In the genomic region with DNA sequence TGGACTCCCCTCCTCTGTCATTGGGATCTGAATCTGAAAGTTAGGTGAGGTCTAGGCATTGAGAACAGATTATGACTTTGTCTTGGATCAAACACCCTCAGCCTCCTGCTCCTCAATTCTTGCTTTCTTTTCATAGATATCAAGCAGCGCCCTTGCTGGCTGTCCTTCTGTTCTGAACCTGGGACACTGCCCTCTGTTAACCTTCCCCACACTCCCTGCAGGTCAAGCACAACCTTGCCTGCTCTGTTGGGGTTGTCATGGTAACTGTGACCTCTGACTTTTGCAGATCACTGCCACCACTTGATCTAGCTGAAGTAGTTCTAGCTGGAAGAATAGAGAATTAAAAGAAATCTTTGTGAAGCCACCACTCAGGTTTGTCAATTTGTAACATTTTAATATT, we compare ENCODE assay signal across 21 cellular contexts. TPM values are rescaled to one million over a fixed set of nuclear protein-coding genes. Genes with fewer than 3 reads are reported as not detected.
DNase-seq lines count a peak whose midpoint lies in the region; ATAC-seq, FAIRE-seq and TF ChIP-seq lines count a peak whose summit lies in the region.
"Had no signal": no experiment of that assay in that cellular context is flagged by ENCODE, and none has a peak within 500 bp of the region (broad histone marks: within the 10 kb centered on the region; RNA-seq: fewer than 3 reads in every experiment).

No MANE protein-coding gene starts in this region.

- POLR2A ChIA-PET in K562 (lab: Yijun Ruan, JAX) = interaction anchor here (1.0 to 1.2 kb wide), 2 partner anchors 9 to 155 kb away, joined by 3 read pairs; partner anchors contain the start of gene DDX39B

- H3K4me1 ChIP-seq in K562 (replicated peaks in 1 of 2; ENCODE audit: control insufficient read depth in 2 of 2, insufficient read depth in 2 of 2, low read length in 2 of 2) (no peaks in the 10 kb centered on the region), neural progenitor cell (peaks cover 4% of the 10 kb centered on the region), sigmoid colon (peaks cover 0 to 12% (median 7%) of the 10 kb centered on the region in 4 donors), upper lobe of right lung (no peaks in the 10 kb centered on the region)
- H3K4me1 ChIP-seq: A549, BLaER1 had no signal

- H3K4me3 ChIP-seq in GM12865 (ENCODE audit: low read depth, low read length) = no peak overlapping the region
- H3K4me3 ChIP-seq in K562 = no peak overlapping the region
- H3K4me3 ChIP-seq in neural progenitor cell = no peak overlapping the region
- H3K4me3 ChIP-seq in sigmoid colon = no peak overlapping the region
- H3K4me3 ChIP-seq in upper lobe of right lung = no peak overlapping the region
- H3K4me3 ChIP-seq: A549, BLaER1 had no signal

- H3K9me3 ChIP-seq in K562 (replicated peaks; ENCODE audit: control insufficient read depth, insufficient read depth, low read depth, low read length) (no peaks in the 10 kb centered on the region), neural progenitor cell (ENCODE audit: low read depth) (no peaks in the 10 kb centered on the region), sigmoid colon (no peaks in the 10 kb centered on the region), upper lobe of right lung (no peaks in the 10 kb centered on the region)
- H3K9me3 ChIP-seq: A549, BLaER1 had no signal

- H2AFZ ChIP-seq in K562 (ENCODE audit: low read depth, low read length) = no peak overlapping the region
- no peak overlapping the region for H2AFZ ChIP-seq in neural progenitor cell (replicated peaks)

- 0% methylated on average over 1 of the region's 1 CpG for WGBS in K562 (ENCODE audit: insufficient coverage, low coverage, missing lambda C conversion rate)
- 88 to 92% methylated on average over 1 of the region's 1 CpG for whole genome bisulfite sequencing in sigmoid colon, 2 donors

- peaks cover 3% of the 10 kb centered on the region for H3F3A ChIP-seq in neural progenitor cell (ENCODE audit: low read depth)

- BruUV-seq in K562 (replicated peaks; lab: Mats Ljungman, UMichigan) = no TSS peak

- no peaks in the 10 kb centered on the region for H3K9me1 ChIP-seq in K562 (ENCODE audit: control insufficient read depth, insufficient read depth, low read length)

- FAIRE-seq in K562 (lab: Jason Lieb, UNC) = no peak
- FAIRE-seq: A549 had no signal

- peak overlapping the region; percentile 76 for H3K27ac Mint-ChIP-seq in neural progenitor cell
- H3K27ac Mint-ChIP-seq: CD4-positive, alpha-beta memory T cell had no signal

- TF ChIP-seq POLR2A in K562 (conservative IDR thresholded peaks at IDR 0.05) = no peak
- TF ChIP-seq POLR2A in sigmoid colon (IDR thresholded peaks at IDR 0.05) = no peak

- in situ Hi-C loops in K562 (cut with MboI) = no loop called here

- no peaks in the 10 kb centered on the region for H3K79me2 ChIP-seq in K562 (ENCODE audit: control insufficient read depth, insufficient read depth, low read length)
- no peaks in the 10 kb centered on the region for H3K79me2 ChIP-seq in neural progenitor cell (ENCODE audit: low read depth)

- no peak for TF ChIP-seq EP300 in K562 (IDR thresholded peaks at IDR 0.05; ENCODE audit: low read length)
- TF ChIP-seq EP300 in sigmoid colon (IDR thresholded peaks at IDR 0.05) = no peak

- intact Hi-C loops in K562 (cut with micrococcal nuclease) = no loop called here
- intact Hi-C loops in sigmoid colon (cut with DNase I) = no loop called here
- intact Hi-C loops in upper lobe of right lung (cut with DNase I) = no loop called here

- peaks cover 5% of the 10 kb centered on the region for H3K9me3 Mint-ChIP-seq in neural progenitor cell
- H3K9me3 Mint-ChIP-seq: CD4-positive, alpha-beta memory T cell had no signal

- TF ChIP-seq CTCF in GM12865 (IDR thresholded peaks at IDR 0.05; ENCODE audit: insufficient read depth, low read depth, low read length, missing control alignments) (no peak), K562 (IDR thresholded peaks at IDR 0.05 in 2 of 3, conservative IDR thresholded peaks at IDR 0.05 in 1 of 3; ENCODE audit: insufficient read depth in 2 of 3, low read depth in 1 of 3, low read length in 3 of 3) (no peak), neural progenitor cell (IDR thresholded peaks at IDR 0.05) (no peak), sigmoid colon (IDR thresholded peaks at IDR 0.05) (no peak), upper lobe of right lung (IDR thresholded peaks at IDR 0.05) (no peak)

- H3K27me3 Mint-ChIP-seq in neural progenitor cell (ENCODE audit: insufficient read depth, low read depth) = peaks cover 11% of the 10 kb centered on the region
- H3K27me3 Mint-ChIP-seq: CD4-positive, alpha-beta memory T cell had no signal

- H3K36me3 Mint-ChIP-seq in neural progenitor cell = no peaks in the 10 kb centered on the region
- H3K36me3 Mint-ChIP-seq: CD4-positive, alpha-beta memory T cell had no signal

- TF ChIP-seq RAD21 in K562 (CRISPR knock-in tag; conservative IDR thresholded peaks at IDR 0.05 in 1 of 2, IDR thresholded peaks at IDR 0.05 in 1 of 2) = no peak

- H4K20me1 ChIP-seq in K562 (replicated peaks; ENCODE audit: control insufficient read depth, insufficient read depth, low read length) = no peaks in the 10 kb centered on the region
- H4K20me1 ChIP-seq in neural progenitor cell (ENCODE audit: low read depth) = no peaks in the 10 kb centered on the region
- H4K20me1 ChIP-seq: BLaER1 had no signal

- ATAC-seq in K562 (peak; percentile 51), HG03039 (IDR thresholded peaks at IDR 0.05; ENCODE audit: unreplicated experiment) (no peak), upper lobe of right lung (no peak)
- ATAC-seq: A549, SK-N-SH treated with all-trans-retinoic acid at 6 μM for 48 hours had no signal

- H3K4me3 Mint-ChIP-seq in neural progenitor cell = peak overlapping the region; percentile 70
- H3K4me3 Mint-ChIP-seq: CD4-positive, alpha-beta memory T cell had no signal

- H3K9ac ChIP-seq in K562 (ENCODE audit: insufficient read depth in 1 of 2, low read depth in 2 of 2, low read length in 2 of 2) = no peak overlapping the region
- no peak overlapping the region for H3K9ac ChIP-seq in neural progenitor cell
- H3K9ac ChIP-seq: BLaER1, KMS-11 had no signal

- CTCF ChIA-PET in K562 (lab: Yijun Ruan, JAX; ENCODE audit: low intra/inter-chr PET ratio) = no interaction called here

- no peak overlapping the region for H3K27ac ChIP-seq in K562 (ENCODE audit: extremely low read depth, low read depth, low read length)
- no peak overlapping the region for H3K27ac ChIP-seq in neural progenitor cell
- H3K27ac ChIP-seq in sigmoid colon = no peak overlapping the region
- no peak overlapping the region for H3K27ac ChIP-seq in upper lobe of right lung
- H3K27ac ChIP-seq: A549, BLaER1, KMS-11, RWPE1 had no signal

- H3K27me3 ChIP-seq in K562 (ENCODE audit: control insufficient read depth in 2 of 2, insufficient read depth in 2 of 2, low read length in 2 of 2) = peaks cover 33 to 42% of the 10 kb centered on the region in 2 experiments; a peak in 4 of 5 replicates
- no peaks in the 10 kb centered on the region for H3K27me3 ChIP-seq in neural progenitor cell
- no peaks in the 10 kb centered on the region for H3K27me3 ChIP-seq in sigmoid colon
- peaks cover 3% of the 10 kb centered on the region for H3K27me3 ChIP-seq in upper lobe of right lung
- H3K27me3 ChIP-seq: BLaER1 had no signal

- DNase-seq in GM12865 (ENCODE audit: low read depth) = peak; percentile 15
- peak in 2 of 4 experiments; percentile 39 to 54 for DNase-seq in K562 (ENCODE audit: extremely low read depth in 1 of 4, low spot score in 3 of 4)
- DNase-seq in left kidney (ENCODE audit: low read depth, low spot score) = peak; percentile 60
- peak; percentile 44 for DNase-seq in neural progenitor cell (ENCODE audit: low spot score)
- DNase-seq in sigmoid colon = no peak
- no peak for DNase-seq in upper lobe of right lung
- no peak for DNase-seq in NCI-H1092 treated with DMSO at 0.1 percent for 48 hours (lab: John Stamatoyannopoulos, UW)
- DNase-seq: CD4-positive, alpha-beta memory T cell; DMS153; HCEC 1CT; NCI-H1417 treated with DMSO at 0.1 percent for 48 hours; NCI-H187 treated with DMSO at 0.1 percent for 48 hours; NCI-H345; NCI-H524 treated with DMSO at 0.1 percent for 48 hours; SIG-M5 had no signal

- H3K36me3 ChIP-seq in K562 (ENCODE audit: control insufficient read depth, insufficient read depth, low read length) (no peaks in the 10 kb centered on the region), neural progenitor cell (no peaks in the 10 kb centered on the region), sigmoid colon (no peaks in the 10 kb centered on the region), upper lobe of right lung (no peaks in the 10 kb centered on the region)
- H3K36me3 ChIP-seq: BLaER1 had no signal

- peaks cover 37% of the 10 kb centered on the region for H3K4me1 Mint-ChIP-seq in neural progenitor cell
- H3K4me1 Mint-ChIP-seq: CD4-positive, alpha-beta memory T cell had no signal

- H3K4me2 ChIP-seq in K562 (ENCODE audit: insufficient read depth, low read length) = no peak overlapping the region
- no peak overlapping the region for H3K4me2 ChIP-seq in neural progenitor cell
- H3K4me2 ChIP-seq: A549, BLaER1, KMS-11 had no signal

RNA-seq across cellular contexts. Expression of gene MICA, which starts 16.4 kb away (rescaled TPM):
- total RNA-seq in K562 (2011; cell fraction: chromatin; rRNA removed; ENCODE audit: low replicate concordance) = 35.0 and 75.6 TPM in 2 replicates
- 77.2 and 77.4 TPM in 2 replicates for total RNA-seq in K562 (2011; cell fraction: nucleolus; rRNA removed)
- total RNA-seq in K562 (2011; cell fraction: nucleoplasm; rRNA removed) = 59.2 and 67.5 TPM in 2 replicates
- total RNA-seq in K562 (2014; rRNA removed) (22.0 and 25.4 TPM in 2 replicates), K562 (2014; rRNA removed; fragmentation: Illumina TruSeq; extraction: Trizol) (13.6 and 16.1 TPM in 2 replicates), K562 (2015; rRNA removed; fragmentation: Illumina TruSeq; extraction: Trizol) (16.1 and 16.7 TPM in 2 replicates), K562 (2021) (11.4 and 11.8 TPM in 2 replicates), neural progenitor cell (ENCODE audit: low replicate concordance) (15.0 and 21.4 TPM in 2 replicates), sigmoid colon (10 to 100 TPM; 18.6 to 46.5 (median 27.2) TPM), upper lobe of right lung (36.6 TPM)
- polyA plus RNA-seq in K562 (2011; rRNA removed) (24.6 and 32.7 TPM in 2 replicates), K562 (2014; fragmentation: Illumina TruSeq; extraction: Trizol) (19.5 and 19.6 TPM in 2 replicates), K562 (2014; fragmentation: Nextera tagmentation; extraction: Ambion mirVana) (10 to 100 TPM; 13.5 to 18.0 TPM), K562 (2014; rRNA removed) (15.3 and 20.2 TPM in 2 replicates), sigmoid colon (10 to 100 TPM; 13.2 to 24.0 (median 20.3) TPM)
- 27.7 and 40.0 TPM in 2 replicates for polyA plus RNA-seq in K562 (2011; cell fraction: cytosol; rRNA removed)
- 50.2 and 51.7 TPM in 2 replicates for polyA plus RNA-seq in K562 (2011; cell fraction: nucleus; rRNA removed)
- polyA plus RNA-seq in K562 (2012) = 14.4 and 20.5 TPM in 2 replicates
- 26.3 and 28.2 TPM in 2 replicates for polyA minus RNA-seq in K562 (2011; rRNA and poly(A)+ RNA removed)
- polyA minus RNA-seq in K562 (2011; cell fraction: cytosol; rRNA and poly(A)+ RNA removed) = 12.5 and 16.1 TPM in 2 replicates
- 8.2 and 14.7 TPM in 2 replicates for polyA minus RNA-seq in K562 (2011; cell fraction: nucleus; rRNA and poly(A)+ RNA removed)

RNA-seq across cellular contexts. Expression of gene HLA-B, which starts 30.0 kb away (rescaled TPM):
- 1.2 TPM in 1 of 2 replicates, not detected in the other for total RNA-seq in K562 (2011; cell fraction: chromatin; rRNA removed; ENCODE audit: low replicate concordance)
- total RNA-seq in K562 (2011; cell fraction: nucleolus; rRNA removed) = 4.2 and 5.5 TPM in 2 replicates
- total RNA-seq in K562 (2011; cell fraction: nucleoplasm; rRNA removed) = 0.59 and 0.69 TPM in 2 replicates
- total RNA-seq in K562 (2014; rRNA removed) (0.24 and 0.41 TPM in 2 replicates), K562 (2014; rRNA removed; fragmentation: Illumina TruSeq; extraction: Trizol) (not detected in 2 replicates), K562 (2015; rRNA removed; fragmentation: Illumina TruSeq; extraction: Trizol) (0.65 and 1.4 TPM in 2 replicates), K562 (2021) (9.7 and 11.5 TPM in 2 replicates), neural progenitor cell (ENCODE audit: low replicate concordance) (16.2 and 21.8 TPM in 2 replicates), sigmoid colon (100 to 1,000 TPM; 346 to 491 (median 365) TPM), upper lobe of right lung (2,632 TPM)
- polyA plus RNA-seq in K562 (2011; rRNA removed) (0.31 and 0.98 TPM in 2 replicates), K562 (2014; fragmentation: Illumina TruSeq; extraction: Trizol) (0.55 TPM in 1 of 2 replicates, not detected in the other), K562 (2014; fragmentation: Nextera tagmentation; extraction: Ambion mirVana) (under 1 TPM; 0.07 to 0.66 TPM), K562 (2014; rRNA removed) (0.49 and 1.7 TPM in 2 replicates), sigmoid colon (1,000 to 10,000 TPM in 2 of 3 donors, 100 to 1,000 TPM in 1; 279 to 3,047 (median 1,275) TPM)
- 0.15 and 0.46 TPM in 2 replicates for polyA plus RNA-seq in K562 (2011; cell fraction: cytosol; rRNA removed)
- 0.21 and 2.2 TPM in 2 replicates for polyA plus RNA-seq in K562 (2011; cell fraction: nucleus; rRNA removed)
- 0.92 and 2.4 TPM in 2 replicates for polyA plus RNA-seq in K562 (2012)
- not detected in 2 replicates for polyA minus RNA-seq in K562 (2011; rRNA and poly(A)+ RNA removed)
- polyA minus RNA-seq in K562 (2011; cell fraction: cytosol; rRNA and poly(A)+ RNA removed) = 2.4 and 4.1 TPM in 2 replicates
- 0.54 and 0.56 TPM in 2 replicates for polyA minus RNA-seq in K562 (2011; cell fraction: nucleus; rRNA and poly(A)+ RNA removed)

Comparison
In these comparisons a context has a peak if more than half of its experiments do, and no peak if none do; other contexts are left out.
1. DNase-seq: peak in GM12865 (single experiment), left kidney (single experiment) and neural progenitor cell (single experiment); none in sigmoid colon (single experiment), upper lobe of right lung (single experiment) and NCI-H1092 treated with DMSO at 0.1 percent for 48 hours (single experiment).
2. RNA of gene HLA-B, which starts 30.0 kb away (total RNA-seq): 2,632 TPM in upper lobe of right lung (single experiment) and 346 to 491 TPM in sigmoid colon; 16.2 to 21.8 TPM in neural progenitor cell and 0.24 to 11.5 TPM in K562; every median in the first group is over 10 times any median in the second.